In the genomic region with DNA sequence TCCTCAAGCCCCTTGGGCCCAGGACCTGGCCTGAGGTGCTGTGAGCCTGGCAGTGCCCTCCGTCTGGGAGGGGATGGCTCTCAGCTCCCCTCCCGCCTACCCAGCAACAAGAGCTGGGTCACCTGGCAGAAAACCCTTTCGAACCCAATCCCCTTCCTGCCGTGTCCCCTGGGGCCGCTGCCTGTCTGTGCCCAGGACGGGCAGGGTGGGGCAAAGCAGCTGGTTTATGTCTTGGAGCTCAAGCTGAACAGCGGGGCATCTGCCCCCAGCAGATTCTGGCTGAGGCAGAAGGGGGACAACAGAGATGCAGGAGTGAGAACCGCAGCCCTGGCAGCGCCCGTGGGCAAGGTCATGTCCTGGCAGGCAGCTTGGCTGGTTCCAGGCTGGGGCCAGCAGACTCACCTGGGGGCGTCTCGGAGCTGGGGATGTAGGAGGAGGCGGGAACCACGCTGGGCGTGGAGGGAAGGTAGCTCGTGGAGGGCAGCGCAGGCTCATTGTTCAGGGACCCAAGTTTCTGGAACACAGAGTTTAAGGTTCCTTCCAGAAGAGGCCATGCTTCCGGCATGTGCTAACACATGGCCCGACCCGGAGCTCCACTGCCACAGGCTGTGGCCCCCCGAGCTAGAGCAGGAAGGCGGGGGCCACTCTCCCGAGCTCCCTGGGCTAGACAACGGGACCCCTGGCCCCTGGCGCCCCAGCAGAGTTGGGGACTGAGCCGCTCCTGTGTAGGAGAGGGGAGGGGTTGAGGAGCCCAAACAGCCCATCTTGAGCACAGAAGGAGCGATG, we compare ENCODE assay signal across 15 cellular contexts. TPM values are rescaled to one million over a fixed set of nuclear protein-coding genes. Genes with fewer than 3 reads are reported as not detected.
DNase-seq lines count a peak whose midpoint lies in the region; ATAC-seq and TF ChIP-seq lines count a peak whose summit lies in the region.
"Had no signal": no experiment of that assay in that cellular context is flagged by ENCODE, and none has a peak within 500 bp of the region (broad histone marks: within the 10 kb centered on the region; RNA-seq: fewer than 3 reads in every experiment).

No MANE protein-coding gene starts in this region.

- H3K36me3 ChIP-seq in H7 (replicated peaks; ENCODE audit: control insufficient read depth, insufficient read depth, low read length) (peaks cover 11% of the 10 kb centered on the region), Peyer's patch (peaks cover 0 to 94% (median 0%) of the 10 kb centered on the region in 3 donors)

- peak overlapping the region; percentile 36 for H3K27ac Mint-ChIP-seq in T-helper 1 cell treated with Interleukin-12 subunit alpha and Interleukin-12 subunit beta and Interleukin-4 antibody, amounts not matched to agents 30 μg/mL and 1 μg/mL, for 36 hours
- H3K27ac Mint-ChIP-seq in activated naive CD8-positive, alpha-beta T cell treated with anti-CD3 and anti-CD28 coated beads, Interleukin-2, amount 50 U/mL, for 24 hours: no peak overlapping the region
- H3K27ac Mint-ChIP-seq in neural crest cell (ENCODE audit: unreplicated experiment): no peak overlapping the region
- H3K27ac Mint-ChIP-seq: activated B cell treated with CpG ODN at 0.5 μM for 24 hours; CD4-positive, alpha-beta memory T cell had no signal

- H3K27me3 Mint-ChIP-seq in T-helper 1 cell treated with Interleukin-12 subunit alpha and Interleukin-12 subunit beta and Interleukin-4 antibody, amounts not matched to agents 30 μg/mL and 1 μg/mL, for 36 hours (ENCODE audit: low read depth): no peaks in the 10 kb centered on the region
- no peaks in the 10 kb centered on the region for H3K27me3 Mint-ChIP-seq in activated naive CD8-positive, alpha-beta T cell treated with anti-CD3 and anti-CD28 coated beads, Interleukin-2, amount 50 U/mL, for 24 hours
- peaks cover 7% of the 10 kb centered on the region for H3K27me3 Mint-ChIP-seq in neural crest cell (ENCODE audit: low read depth)
- H3K27me3 Mint-ChIP-seq: activated B cell treated with CpG ODN at 0.5 μM for 24 hours; CD4-positive, alpha-beta memory T cell had no signal

- H3K4me3 ChIP-seq in H7 (ENCODE audit: insufficient read depth, low read depth, low read length): no peak overlapping the region
- no peak overlapping the region for H3K4me3 ChIP-seq in Peyer's patch

- H3K9me3 Mint-ChIP-seq in T-helper 1 cell treated with Interleukin-12 subunit alpha and Interleukin-12 subunit beta and Interleukin-4 antibody, amounts not matched to agents 30 μg/mL and 1 μg/mL, for 36 hours: no peaks in the 10 kb centered on the region
- H3K9me3 Mint-ChIP-seq in activated naive CD8-positive, alpha-beta T cell treated with anti-CD3 and anti-CD28 coated beads, Interleukin-2, amount 50 U/mL, for 24 hours: no peaks in the 10 kb centered on the region
- no peaks in the 10 kb centered on the region for H3K9me3 Mint-ChIP-seq in neural crest cell
- H3K9me3 Mint-ChIP-seq: activated B cell treated with CpG ODN at 0.5 μM for 24 hours; CD4-positive, alpha-beta memory T cell had no signal

- no peaks in the 10 kb centered on the region for H3K9me3 ChIP-seq in Peyer's patch

- H3K4me3 Mint-ChIP-seq in T-helper 1 cell treated with Interleukin-12 subunit alpha and Interleukin-12 subunit beta and Interleukin-4 antibody, amounts not matched to agents 30 μg/mL and 1 μg/mL, for 36 hours: no peak overlapping the region
- H3K4me3 Mint-ChIP-seq in activated naive CD8-positive, alpha-beta T cell treated with anti-CD3 and anti-CD28 coated beads, Interleukin-2, amount 50 U/mL, for 24 hours: peak overlapping the region; percentile 29
- peak overlapping the region; percentile 61 for H3K4me3 Mint-ChIP-seq in neural crest cell
- H3K4me3 Mint-ChIP-seq: activated B cell treated with CpG ODN at 0.5 μM for 24 hours; CD4-positive, alpha-beta memory T cell had no signal

- TF ChIP-seq POLR2A in Peyer's patch (IDR thresholded peaks at IDR 0.05): no peak

- TF ChIP-seq CTCF in neural crest cell (conservative IDR thresholded peaks at IDR 0.05) (no peak), Peyer's patch (IDR thresholded peaks at IDR 0.05) (no peak)

- peaks cover 17% of the 10 kb centered on the region for H3K36me3 Mint-ChIP-seq in T-helper 1 cell treated with Interleukin-12 subunit alpha and Interleukin-12 subunit beta and Interleukin-4 antibody, amounts not matched to agents 30 μg/mL and 1 μg/mL, for 36 hours (ENCODE audit: low read depth)
- H3K36me3 Mint-ChIP-seq in activated naive CD8-positive, alpha-beta T cell treated with anti-CD3 and anti-CD28 coated beads, Interleukin-2, amount 50 U/mL, for 24 hours (ENCODE audit: low read depth): peaks cover 16% of the 10 kb centered on the region
- H3K36me3 Mint-ChIP-seq in neural crest cell (ENCODE audit: low read depth): peaks cover 9% of the 10 kb centered on the region

- H3K27me3 ChIP-seq in H7 (ENCODE audit: control insufficient read depth, insufficient read depth, low read length): no peaks in the 10 kb centered on the region
- no peaks in the 10 kb centered on the region for H3K27me3 ChIP-seq in Peyer's patch

- no peaks in the 10 kb centered on the region for H3K4me1 ChIP-seq in Peyer's patch

- ATAC-seq in activated naive CD8-positive, alpha-beta T cell treated with anti-CD3 and anti-CD28 coated beads, Interleukin-2, amount 50 U/mL, for 24 hours: no peak

- H3K27ac ChIP-seq in Peyer's patch: no peak overlapping the region
- H3K27ac ChIP-seq: KMS-11 had no signal

- no peaks in the 10 kb centered on the region for H3K4me1 Mint-ChIP-seq in T-helper 1 cell treated with Interleukin-12 subunit alpha and Interleukin-12 subunit beta and Interleukin-4 antibody, amounts not matched to agents 30 μg/mL and 1 μg/mL, for 36 hours (ENCODE audit: low read depth)
- peaks cover 3% of the 10 kb centered on the region for H3K4me1 Mint-ChIP-seq in activated naive CD8-positive, alpha-beta T cell treated with anti-CD3 and anti-CD28 coated beads, Interleukin-2, amount 50 U/mL, for 24 hours
- H3K4me1 Mint-ChIP-seq in neural crest cell: no peaks in the 10 kb centered on the region
- H3K4me1 Mint-ChIP-seq: activated B cell treated with CpG ODN at 0.5 μM for 24 hours had no signal

- DNase-seq in T-helper 1 cell (no peak), H7 (peak; percentile 60), neural crest cell (ENCODE audit: low read depth, low spot score) (no peak), Peyer's patch (no peak), NCI-H510A (lab: John Stamatoyannopoulos, UW) (no peak)
- DNase-seq in activated naive CD8-positive, alpha-beta T cell treated with anti-CD3 and anti-CD28 coated beads, Interleukin-2, amount 50 U/mL, for 24 hours: no peak
- no peak for DNase-seq in stimulated activated CD4-positive, alpha-beta T cell treated with anti-CD3 and anti-CD28 coated beads, Interleukin-12 subunit alpha, Interleukin-12 subunit beta, amount 100 ng/mL, for 4 hours
- DNase-seq: activated B cell treated with CpG ODN at 0.5 μM for 24 hours; CD4-positive, alpha-beta memory T cell; dermis blood vessel endothelial cell; NCI-H1417; NCI-H510A treated with DMSO at 0.1 percent for 48 hours; OCI-M1 had no signal

RNA-seq across cellular contexts. Expression of gene NELFA, which starts 24.2 kb away (rescaled TPM):
- total RNA-seq in H7 (2014; rRNA removed; shearing (Covaris generic)): 61.2 and 70.4 TPM in 2 replicates
- total RNA-seq in neural crest cell (54.3 and 55.2 TPM in 2 replicates), Peyer's patch (10 to 100 TPM; 27.7 to 56.9 (median 42.8) TPM)
